8 cellular contexts compared by ENCODE assay signal in the genomic region with DNA sequence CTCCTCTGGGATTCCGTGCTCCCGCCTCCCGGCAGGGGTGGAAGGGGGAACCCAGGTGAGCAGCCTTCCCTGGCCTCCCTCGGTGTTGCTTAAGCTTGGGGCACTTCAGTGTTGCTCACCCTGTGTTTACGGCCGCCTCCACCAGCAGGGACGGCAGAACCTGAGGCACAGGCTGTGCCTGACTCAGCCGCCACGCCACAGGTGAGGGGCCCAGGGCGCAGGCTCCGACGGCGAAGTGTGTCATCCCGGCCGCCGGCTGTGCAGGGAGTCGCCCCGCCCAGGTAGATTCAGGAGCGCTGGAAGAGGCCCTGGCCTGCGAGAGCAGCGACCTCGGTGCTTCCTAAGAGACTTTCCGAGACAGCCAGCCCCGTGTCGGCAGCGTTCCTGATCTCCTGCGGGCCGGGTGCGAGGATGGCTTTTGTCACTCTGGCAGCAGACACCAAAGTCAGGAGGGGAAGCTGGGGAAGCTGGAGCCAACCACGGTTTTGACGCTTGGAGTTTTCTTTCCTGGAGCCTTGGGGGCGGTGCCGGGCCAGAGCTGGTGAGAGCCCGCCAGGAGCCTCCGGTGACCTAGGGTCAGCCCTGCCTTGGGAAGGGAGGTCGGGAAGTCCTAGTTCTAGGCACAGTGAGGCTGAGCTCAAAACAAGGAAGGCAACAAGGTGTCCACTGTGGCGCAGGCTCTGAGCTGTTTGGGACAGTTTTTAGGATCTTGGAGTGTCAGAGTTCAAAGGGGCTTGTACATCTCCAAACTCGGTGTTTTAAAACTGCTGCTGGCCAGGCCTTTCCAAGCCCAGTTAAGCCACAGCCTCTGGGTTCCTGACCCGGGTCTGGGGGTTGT.
DNase-seq lines count a peak whose midpoint lies in the region; ATAC-seq and TF ChIP-seq lines count a peak whose summit lies in the region.

No MANE protein-coding gene starts in this region.

- H3K9me3 ChIP-seq in DOHH2 (ENCODE audit: control insufficient read depth, insufficient read depth, low read length) (no peaks in the 10 kb centered on the region), iPS-20b (ENCODE audit: insufficient read depth, low read depth, low read length) (no peaks in the 10 kb centered on the region)

- H3K36me3 ChIP-seq in DOHH2 (ENCODE audit: control insufficient read depth, low read length) (peaks cover 16% of the 10 kb centered on the region), iPS-20b (ENCODE audit: insufficient read depth, low read depth, low read length) (peaks cover 20% of the 10 kb centered on the region)

- H3K4me2 ChIP-seq in DOHH2 (ENCODE audit: low read length) = peak overlapping the region; percentile 86

- peak overlapping the region; percentile 81; the same call in 1 of the 2 replicates for H3K9ac ChIP-seq in iPS-20b (ENCODE audit: low read depth, low read length)

- H3K4me1 ChIP-seq in DOHH2 (ENCODE audit: control insufficient read depth, low read length) = peaks cover 52% of the 10 kb centered on the region
- H3K4me1 ChIP-seq in iPS-20b (ENCODE audit: insufficient read depth, low read length) = peaks cover 16% of the 10 kb centered on the region

- H3K27me3 ChIP-seq in DOHH2 (ENCODE audit: control insufficient read depth, low read length) (no peaks in the 10 kb centered on the region), iPS-20b (ENCODE audit: insufficient read depth, low read length) (peaks cover 11% of the 10 kb centered on the region; the same call in 1 of the 2 replicates)

- no peak for ATAC-seq in HG03039 (IDR thresholded peaks at IDR 0.05; ENCODE audit: unreplicated experiment)
- no peak for ATAC-seq in GM21381 (IDR thresholded peaks at IDR 0.05; ENCODE audit: unreplicated experiment)

- H3K4me3 ChIP-seq in DOHH2 (ENCODE audit: low read length) (peak overlapping the region; percentile 80), iPS-20b (ENCODE audit: low read length) (peak overlapping the region; percentile 77)

- H3K27ac ChIP-seq in DOHH2 (ENCODE audit: low read depth, low read length) (peak overlapping the region; percentile 38), iPS-20b (ENCODE audit: low read length) (no peak overlapping the region)

- H3F3A ChIP-seq in DOHH2 (ENCODE audit: control insufficient read depth, insufficient read depth) = peaks cover 10% of the 10 kb centered on the region

- peaks cover 60% of the 10 kb centered on the region for H3K79me2 ChIP-seq in DOHH2 (ENCODE audit: control insufficient read depth, low read length)

- DNase-seq in NCI-H510A (lab: John Stamatoyannopoulos, UW) = peak; percentile 58
- DNase-seq in activated gamma-delta T cell treated with anti-CD3 and anti-CD28 coated beads, Interleukin-2, amount 50 U/mL, for 16 hours (ENCODE audit: low read depth) = peak; percentile 59
- peak; percentile 55 to 64 for DNase-seq in stimulated activated CD4-positive, alpha-beta T cell treated with anti-CD3 and anti-CD28 coated beads, Interleukin-2, amount 100 ng/mL, for 24 hours
- DNase-seq in middle frontal gyrus (ENCODE audit: extremely low spot score, low spot score) = no peak

- no peaks in the 10 kb centered on the region for H3K9me2 ChIP-seq in DOHH2 (replicated peaks; ENCODE audit: control insufficient read depth, low read length)

- H4K20me1 ChIP-seq in DOHH2 (ENCODE audit: control insufficient read depth, insufficient read depth, low read depth, low read length) = peaks cover 30% of the 10 kb centered on the region

- no peak for TF ChIP-seq CTCF in DOHH2 (IDR thresholded peaks at IDR 0.05; ENCODE audit: low read depth, low read length, poor library complexity, severe bottlenecking)
